Comparison of ENCODE assay signal across 10 cellular contexts in genomic region chr2:31553362-31553761, GRCh38. TPM values are rescaled to one million over a fixed set of nuclear protein-coding genes. Genes with fewer than 3 reads are reported as not detected.
"Had no signal": no experiment of that assay in that cellular context is flagged by ENCODE, and none has a peak within 500 bp of the region (broad histone marks: within the 10 kb centered on the region; RNA-seq: fewer than 3 reads in every experiment).

No MANE protein-coding gene starts in this region.

- FAIRE-seq: HTR-8/SVneo, K562 had no signal

- DNase-seq: IMR-90, KBM-7, KG1 had no signal

- ATAC-seq: K562 had no signal

- H3K4me2 ChIP-seq: KMS-11 had no signal

- H3K4me3 ChIP-seq: K562 had no signal

- H3K27ac ChIP-seq: HL-60, KMS-11 had no signal

- H3K9ac ChIP-seq: KMS-11 had no signal

RNA-seq across cellular contexts. Expression of gene SRD5A2, which starts 27.4 kb away (rescaled TPM):
- total RNA-seq: HT-29, HT1080, IMR-90, K562 had no signal
- polyA plus RNA-seq: IgD-negative memory B cell, IMR-90 had no signal
